In the genomic region with DNA sequence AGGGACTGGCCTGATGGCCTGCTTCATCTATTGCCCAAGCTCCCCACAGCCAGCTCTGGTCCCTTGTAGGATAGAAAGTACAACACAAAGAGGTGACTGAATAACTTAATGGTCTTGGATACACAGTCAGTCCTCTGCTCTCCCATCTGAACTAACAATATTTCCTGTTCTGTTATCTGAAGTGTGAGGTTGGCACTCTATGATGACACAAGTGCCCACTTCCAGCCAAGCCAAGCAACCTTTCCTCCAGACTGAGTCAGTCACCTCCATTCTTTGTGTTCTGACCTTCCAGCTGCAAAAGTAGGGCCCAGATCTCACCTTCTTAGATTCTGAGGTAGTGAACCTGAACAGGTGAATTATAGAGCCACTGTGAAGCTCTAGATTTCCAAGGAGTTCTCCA, we compare ENCODE assay signal across 8 cellular contexts. TPM values are rescaled to one million over a fixed set of nuclear protein-coding genes. Genes with fewer than 3 reads are reported as not detected.
DNase-seq lines count a peak whose midpoint lies in the region; ATAC-seq and TF ChIP-seq lines count a peak whose summit lies in the region.
"Not testable (repeated sequence)": the region's sequence is repeated elsewhere in the genome, so short reads cannot be mapped to it uniquely, and the experiment has no call there.

No MANE protein-coding gene starts in this region.

- H3K4me1 ChIP-seq in CD4-positive, CD25-positive, alpha-beta regulatory T cell (ENCODE audit: control insufficient read depth, insufficient read depth, low read length, poor library complexity, severe bottlenecking): peaks cover 17% of the 10 kb centered on the region
- peaks cover 0 to 16% of the 10 kb centered on the region in 2 donors for H3K4me1 ChIP-seq in left lung
- peaks cover 12 to 36% of the 10 kb centered on the region in 2 donors for H3K4me1 ChIP-seq in thoracic aorta (ENCODE audit: control insufficient read depth in 1 of 2, low read depth in 2 of 2)

- TF ChIP-seq CTCF in HFFc6 (IDR thresholded peaks at IDR 0.05); chondrocyte (IDR thresholded peaks at IDR 0.05); left lung (IDR thresholded peaks at IDR 0.05); thoracic aorta (IDR thresholded peaks at IDR 0.05): not testable (repeated sequence)

- not testable (repeated sequence) for DNase-seq in CD4-positive, CD25-positive, alpha-beta regulatory T cell; HFFc6; chondrocyte (ENCODE audit: low spot score); left lung; natural killer cell treated with Interleukin-12 subunit alpha and Interleukin-12 subunit beta and Interleukin-15 and Interleukin-18, amount 100 ng/mL, for 72 hours (ENCODE audit: low spot score); thoracic aorta (ENCODE audit: low spot score)

- H3K36me3 ChIP-seq in CD4-positive, CD25-positive, alpha-beta regulatory T cell (ENCODE audit: control insufficient read depth, insufficient read depth, low read length); left lung; thoracic aorta: not testable (repeated sequence)

- H3K9me3 Mint-ChIP-seq in CD4-positive, CD25-positive, alpha-beta regulatory T cell; HFFc6; T-helper 1 cell treated with Interleukin-12 subunit alpha and Interleukin-12 subunit beta and Interleukin-4 antibody, amounts not matched to agents 30 μg/mL and 1 μg/mL, for 36 hours; activated T-helper 17 cell treated with anti-CD3 and anti-CD28 coated beads, Interleukin-2, amount 50 U/mL, for 72 hours; chondrocyte (ENCODE audit: low read depth); natural killer cell treated with Interleukin-12 subunit alpha and Interleukin-12 subunit beta and Interleukin-15 and Interleukin-18, amount 100 ng/mL, for 72 hours: not testable (repeated sequence)

- intact Hi-C loops in left lung (cut with DNase I): not testable (repeated sequence)

- H3K27me3 Mint-ChIP-seq in CD4-positive, CD25-positive, alpha-beta regulatory T cell; HFFc6 (ENCODE audit: insufficient read depth); T-helper 1 cell treated with Interleukin-12 subunit alpha and Interleukin-12 subunit beta and Interleukin-4 antibody, amounts not matched to agents 30 μg/mL and 1 μg/mL, for 36 hours (ENCODE audit: low read depth); activated T-helper 17 cell treated with anti-CD3 and anti-CD28 coated beads, Interleukin-2, amount 50 U/mL, for 72 hours; chondrocyte (ENCODE audit: low read depth); natural killer cell treated with Interleukin-12 subunit alpha and Interleukin-12 subunit beta and Interleukin-15 and Interleukin-18, amount 100 ng/mL, for 72 hours: not testable (repeated sequence)

- peak overlapping the region; percentile 25 to 54 (median 45) for H3K4me3 Mint-ChIP-seq in CD4-positive, CD25-positive, alpha-beta regulatory T cell
- H3K4me3 Mint-ChIP-seq in HFFc6: peak overlapping the region; percentile 2; the same call in 1 of the 2 replicates
- not testable (repeated sequence) for H3K4me3 Mint-ChIP-seq in T-helper 1 cell treated with Interleukin-12 subunit alpha and Interleukin-12 subunit beta and Interleukin-4 antibody, amounts not matched to agents 30 μg/mL and 1 μg/mL, for 36 hours; chondrocyte (ENCODE audit: unreplicated experiment)
- peak overlapping the region; percentile 19 for H3K4me3 Mint-ChIP-seq in activated T-helper 17 cell treated with anti-CD3 and anti-CD28 coated beads, Interleukin-2, amount 50 U/mL, for 72 hours
- H3K4me3 Mint-ChIP-seq in natural killer cell treated with Interleukin-12 subunit alpha and Interleukin-12 subunit beta and Interleukin-15 and Interleukin-18, amount 100 ng/mL, for 72 hours: peak overlapping the region; percentile 77

- not testable (repeated sequence) for H3K4me3 ChIP-seq in CD4-positive, CD25-positive, alpha-beta regulatory T cell (ENCODE audit: low read depth, low read length); left lung; thoracic aorta

- not testable (repeated sequence) for H3K27me3 ChIP-seq in CD4-positive, CD25-positive, alpha-beta regulatory T cell (ENCODE audit: control insufficient read depth, insufficient read depth, low read length); left lung; thoracic aorta (replicated peaks; ENCODE audit: insufficient read depth)

- peaks cover 10 to 21% (median 17%) of the 10 kb centered on the region in 4 donors for H3K4me1 Mint-ChIP-seq in CD4-positive, CD25-positive, alpha-beta regulatory T cell
- H3K4me1 Mint-ChIP-seq in HFFc6 (ENCODE audit: low read depth): peaks cover 46% of the 10 kb centered on the region
- H3K4me1 Mint-ChIP-seq in T-helper 1 cell treated with Interleukin-12 subunit alpha and Interleukin-12 subunit beta and Interleukin-4 antibody, amounts not matched to agents 30 μg/mL and 1 μg/mL, for 36 hours (ENCODE audit: low read depth): peaks cover 26% of the 10 kb centered on the region
- H3K4me1 Mint-ChIP-seq in activated T-helper 17 cell treated with anti-CD3 and anti-CD28 coated beads, Interleukin-2, amount 50 U/mL, for 72 hours: peaks cover 14% of the 10 kb centered on the region
- H3K4me1 Mint-ChIP-seq in chondrocyte (ENCODE audit: low read depth): peaks cover 30% of the 10 kb centered on the region
- H3K4me1 Mint-ChIP-seq in natural killer cell treated with Interleukin-12 subunit alpha and Interleukin-12 subunit beta and Interleukin-15 and Interleukin-18, amount 100 ng/mL, for 72 hours (ENCODE audit: low read depth in 2 of 2): peaks cover 24 to 33% of the 10 kb centered on the region in 2 donors

- H3K9me3 ChIP-seq in CD4-positive, CD25-positive, alpha-beta regulatory T cell (ENCODE audit: control insufficient read depth in 2 of 2, low read length in 2 of 2); left lung; thoracic aorta: not testable (repeated sequence)

- not testable (repeated sequence) for H3K27ac ChIP-seq in CD4-positive, CD25-positive, alpha-beta regulatory T cell (ENCODE audit: insufficient read depth, low read length, poor library complexity, severe bottlenecking); left lung
- peak overlapping the region; percentile 36 to 70 for H3K27ac ChIP-seq in thoracic aorta

- not testable (repeated sequence) for ATAC-seq in CD4-positive, CD25-positive, alpha-beta regulatory T cell (ENCODE audit: low read depth in 2 of 2); thoracic aorta (ENCODE audit: insufficient number of reproducible peaks, low FRiP score, low read depth)
- peak; percentile 22 for ATAC-seq in activated T-helper 17 cell treated with anti-CD3 and anti-CD28 coated beads, Interleukin-2, amount 50 U/mL, for 72 hours (replicated peaks)
- ATAC-seq in left lung: peak; percentile 63
- peak in 1 of 2 donors; percentile 28 for ATAC-seq in natural killer cell treated with Interleukin-12 subunit alpha and Interleukin-12 subunit beta and Interleukin-15 and Interleukin-18, amount 100 ng/mL, for 72 hours

- H3K36me3 Mint-ChIP-seq in CD4-positive, CD25-positive, alpha-beta regulatory T cell; HFFc6 (ENCODE audit: low read depth); T-helper 1 cell treated with Interleukin-12 subunit alpha and Interleukin-12 subunit beta and Interleukin-4 antibody, amounts not matched to agents 30 μg/mL and 1 μg/mL, for 36 hours (ENCODE audit: low read depth); activated T-helper 17 cell treated with anti-CD3 and anti-CD28 coated beads, Interleukin-2, amount 50 U/mL, for 72 hours (ENCODE audit: low read depth); chondrocyte (ENCODE audit: low read depth); natural killer cell treated with Interleukin-12 subunit alpha and Interleukin-12 subunit beta and Interleukin-15 and Interleukin-18, amount 100 ng/mL, for 72 hours: not testable (repeated sequence)

- H3K27ac Mint-ChIP-seq in CD4-positive, CD25-positive, alpha-beta regulatory T cell: peak overlapping the region in 1 of 3 donors; percentile 79
- peak overlapping the region; percentile 53 for H3K27ac Mint-ChIP-seq in HFFc6
- peak overlapping the region; percentile 46 for H3K27ac Mint-ChIP-seq in T-helper 1 cell treated with Interleukin-12 subunit alpha and Interleukin-12 subunit beta and Interleukin-4 antibody, amounts not matched to agents 30 μg/mL and 1 μg/mL, for 36 hours
- not testable (repeated sequence) for H3K27ac Mint-ChIP-seq in activated T-helper 17 cell treated with anti-CD3 and anti-CD28 coated beads, Interleukin-2, amount 50 U/mL, for 72 hours
- H3K27ac Mint-ChIP-seq in chondrocyte (ENCODE audit: unreplicated experiment): peak overlapping the region; percentile 37
- peak overlapping the region; percentile 69 to 82 for H3K27ac Mint-ChIP-seq in natural killer cell treated with Interleukin-12 subunit alpha and Interleukin-12 subunit beta and Interleukin-15 and Interleukin-18, amount 100 ng/mL, for 72 hours

RNA-seq across cellular contexts. Expression of a gene that starts 34.5 kb away (rescaled TPM):
- total RNA-seq in CD4-positive, CD25-positive, alpha-beta regulatory T cell: 24.9 TPM
- polyA plus RNA-seq in CD4-positive, CD25-positive, alpha-beta regulatory T cell: 10 to 100 TPM; 16.4 to 20.6 (median 18.4) TPM
- total RNA-seq in HFFc6 (2021; fragmentation: NEBNext Ultra II Directional; extraction: Animal tissue kit (Norgen Biotek cat#: 25700)): 10 to 100 TPM; 47.2 to 56.6 (median 54.7) TPM
- 10 to 100 TPM; 23.3 to 23.7 TPM for total RNA-seq in activated T-helper 17 cell treated with anti-CD3 and anti-CD28 coated beads, Interleukin-2, amount 50 U/mL, for 72 hours
- 48.3 to 57.4 TPM (median 48.5 TPM) in 3 replicates for total RNA-seq in chondrocyte
- 10 to 100 TPM; 35.8 to 36.1 TPM for total RNA-seq in left lung
- 10 to 100 TPM; 23.9 to 29.7 TPM for total RNA-seq in natural killer cell treated with Interleukin-12 subunit alpha and Interleukin-12 subunit beta and Interleukin-15 and Interleukin-18, amount 100 ng/mL, for 72 hours
- total RNA-seq in thoracic aorta: 10 to 100 TPM; 24.9 to 44.8 TPM
